ENCODE assay signal across 9 cellular contexts in the genomic region with DNA sequence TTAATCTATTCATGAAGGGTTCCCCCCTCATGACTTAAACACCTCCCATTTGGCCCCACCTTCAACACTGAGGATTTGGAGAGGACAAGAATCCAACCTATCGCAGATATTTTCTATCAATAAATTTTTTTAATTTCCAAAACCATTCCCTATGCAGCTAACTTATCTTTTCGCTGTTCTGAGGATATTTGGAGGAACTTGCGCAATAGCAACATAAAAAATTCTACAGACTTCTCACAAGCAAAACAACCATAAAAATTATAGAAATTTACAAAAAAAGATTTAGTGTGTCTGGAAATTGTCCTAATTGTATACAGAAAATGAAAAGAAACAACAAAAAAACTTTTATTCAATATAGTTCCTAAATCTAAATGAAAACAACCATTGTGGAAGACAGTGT.
"Had no signal": no experiment of that assay in that cellular context is flagged by ENCODE, and none has a peak within 500 bp of the region (broad histone marks: within the 10 kb centered on the region; RNA-seq: fewer than 3 reads in every experiment).

No MANE protein-coding gene starts in this region.

- H2AFZ ChIP-seq: GM23248 had no signal

- H3K4me2 ChIP-seq: KMS-11 had no signal

- DNase-seq: GM23248, GOT3, H9, HCEC 1CT, Karpas-422, KBM-7 had no signal

- FAIRE-seq: H54 had no signal

- H3K27ac ChIP-seq: GM23248, HL-60, KMS-11 had no signal

- H3K9ac ChIP-seq: GM23248, KMS-11 had no signal

- H3K4me3 ChIP-seq: GM23248 had no signal
